ENCODE assay signal across 1 cellular context in genomic region chr17:41836550-41837196, GRCh38.
TF ChIP-seq lines count a peak whose summit lies in the region.

No MANE protein-coding gene starts in this region.

TF ChIP-seq in HepG2, 621 proteins besides CTCF, POLR2A, EP300 and RAD21 (continued from another document and continues in another):
- TF ChIP-seq, protein P1, sequence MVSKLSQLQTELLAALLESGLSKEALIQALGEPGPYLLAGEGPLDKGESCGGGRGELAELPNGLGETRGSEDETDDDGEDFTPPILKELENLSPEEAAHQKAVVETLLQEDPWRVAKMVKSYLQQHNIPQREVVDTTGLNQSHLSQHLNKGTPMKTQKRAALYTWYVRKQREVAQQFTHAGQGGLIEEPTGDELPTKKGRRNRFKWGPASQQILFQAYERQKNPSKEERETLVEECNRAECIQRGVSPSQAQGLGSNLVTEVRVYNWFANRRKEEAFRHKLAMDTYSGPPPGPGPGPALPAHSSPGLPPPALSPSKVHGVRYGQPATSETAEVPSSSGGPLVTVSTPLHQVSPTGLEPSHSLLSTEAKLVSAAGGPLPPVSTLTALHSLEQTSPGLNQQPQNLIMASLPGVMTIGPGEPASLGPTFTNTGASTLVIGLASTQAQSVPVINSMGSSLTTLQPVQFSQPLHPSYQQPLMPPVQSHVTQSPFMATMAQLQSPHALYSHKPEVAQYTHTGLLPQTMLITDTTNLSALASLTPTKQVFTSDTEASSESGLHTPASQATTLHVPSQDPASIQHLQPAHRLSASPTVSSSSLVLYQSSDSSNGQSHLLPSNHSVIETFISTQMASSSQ (IDR thresholded peaks at IDR 0.05; ENCODE audit: low read depth): no peak
- TF ChIP-seq, protein P1 (CRISPR knock-in tag; IDR thresholded peaks at IDR 0.05; ENCODE audit: borderline replicate concordance): no peak
- TF ChIP-seq CEBPG (CRISPR knock-in tag; IDR thresholded peaks at IDR 0.05) (peak; percentile 51; the same call in 1 of the 2 replicates), ZNF546 (CRISPR knock-in tag; conservative IDR thresholded peaks at IDR 0.05) (no peak), ZBTB42 (CRISPR knock-in tag; IDR thresholded peaks at IDR 0.05) (no peak), ZNF296 (CRISPR knock-in tag; conservative IDR thresholded peaks at IDR 0.05) (no peak), ZNF704 (CRISPR knock-in tag; IDR thresholded peaks at IDR 0.05; ENCODE audit: borderline replicate concordance) (no peak), EEA1 (CRISPR knock-in tag; IDR thresholded peaks at IDR 0.05; ENCODE audit: borderline replicate concordance) (no peak), MXD4 (CRISPR knock-in tag; IDR thresholded peaks at IDR 0.05) (0 out of 2 replicates have a peak, but pooled peaks have one; percentile 10), ZNF777 (CRISPR knock-in tag; IDR thresholded peaks at IDR 0.05) (no peak), HDAC6 (IDR thresholded peaks at IDR 0.05; ENCODE audit: low read depth, low read length) (no peak), YEATS2 (CRISPR knock-in tag; IDR thresholded peaks at IDR 0.05; ENCODE audit: borderline replicate concordance) (no peak; the same call in 1 of the 2 replicates), KMT2B (CRISPR knock-in tag; IDR thresholded peaks at IDR 0.05) (peak; percentile 34; the same call in 1 of the 2 replicates), KAT2B (IDR thresholded peaks at IDR 0.05; ENCODE audit: borderline replicate concordance, low read depth, low read length) (no peak), KDM3A (CRISPR knock-in tag; IDR thresholded peaks at IDR 0.05; ENCODE audit: low read depth) (no peak), ZNF576 (CRISPR knock-in tag; IDR thresholded peaks at IDR 0.05) (no peak), BCL6 (CRISPR knock-in tag; IDR thresholded peaks at IDR 0.05) (no peak), ZSCAN29 (CRISPR knock-in tag; conservative IDR thresholded peaks at IDR 0.05) (no peak), TCF7L2 (IDR thresholded peaks at IDR 0.05; ENCODE audit: low read depth, low read length) (no peak), RBAK (CRISPR knock-in tag; IDR thresholded peaks at IDR 0.05) (no peak), HNF4A (CRISPR knock-in tag; IDR thresholded peaks at IDR 0.05) (0 out of 2 replicates have a peak, but pooled peaks have one; percentile 5), MAFF (IDR thresholded peaks at IDR 0.05; ENCODE audit: low read depth, low read length) (no peak), THAP11 (CRISPR knock-in tag; IDR thresholded peaks at IDR 0.05) (no peak), MZF1 (CRISPR knock-in tag; IDR thresholded peaks at IDR 0.05; ENCODE audit: borderline replicate concordance) (no peak), ATF3 (CRISPR knock-in tag; IDR thresholded peaks at IDR 0.05) (no peak), ZFP37 (CRISPR knock-in tag; IDR thresholded peaks at IDR 0.05; ENCODE audit: borderline replicate concordance) (no peak), ZNF543 (CRISPR knock-in tag; IDR thresholded peaks at IDR 0.05) (no peak), ZNF773 (CRISPR knock-in tag; IDR thresholded peaks at IDR 0.05; ENCODE audit: borderline replicate concordance) (no peak), ZNF333 (CRISPR knock-in tag; IDR thresholded peaks at IDR 0.05; ENCODE audit: borderline replicate concordance) (no peak), ZNF512 (CRISPR knock-in tag; IDR thresholded peaks at IDR 0.05) (no peak), TARDBP (CRISPR knock-in tag; IDR thresholded peaks at IDR 0.05) (no peak), ZNF512B (CRISPR knock-in tag; IDR thresholded peaks at IDR 0.05; ENCODE audit: borderline replicate concordance) (no peak), RNF2 (conservative IDR thresholded peaks at IDR 0.05; ENCODE audit: low read depth) (no peak), HES4 (CRISPR knock-in tag; IDR thresholded peaks at IDR 0.05; ENCODE audit: borderline replicate concordance) (0 out of 2 replicates have a peak, but pooled peaks have one; percentile 36), SSRP1 (CRISPR knock-in tag; IDR thresholded peaks at IDR 0.05) (no peak)
- TF ChIP-seq, protein P2, sequence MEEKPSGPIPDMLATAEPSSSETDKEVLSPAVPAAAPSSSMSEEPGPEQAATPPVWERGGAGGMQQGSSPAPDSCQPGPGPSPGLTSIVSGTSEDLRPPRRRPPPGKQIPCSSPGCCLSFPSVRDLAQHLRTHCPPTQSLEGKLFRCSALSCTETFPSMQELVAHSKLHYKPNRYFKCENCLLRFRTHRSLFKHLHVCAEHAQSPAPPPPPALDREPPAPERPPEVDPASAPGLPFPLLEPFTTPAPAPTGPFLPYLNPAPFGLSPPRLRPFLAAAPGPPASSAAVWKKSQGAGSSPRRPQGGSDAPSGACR (CRISPR knock-in tag; IDR thresholded peaks at IDR 0.05): no peak
- TF ChIP-seq, protein P3, sequence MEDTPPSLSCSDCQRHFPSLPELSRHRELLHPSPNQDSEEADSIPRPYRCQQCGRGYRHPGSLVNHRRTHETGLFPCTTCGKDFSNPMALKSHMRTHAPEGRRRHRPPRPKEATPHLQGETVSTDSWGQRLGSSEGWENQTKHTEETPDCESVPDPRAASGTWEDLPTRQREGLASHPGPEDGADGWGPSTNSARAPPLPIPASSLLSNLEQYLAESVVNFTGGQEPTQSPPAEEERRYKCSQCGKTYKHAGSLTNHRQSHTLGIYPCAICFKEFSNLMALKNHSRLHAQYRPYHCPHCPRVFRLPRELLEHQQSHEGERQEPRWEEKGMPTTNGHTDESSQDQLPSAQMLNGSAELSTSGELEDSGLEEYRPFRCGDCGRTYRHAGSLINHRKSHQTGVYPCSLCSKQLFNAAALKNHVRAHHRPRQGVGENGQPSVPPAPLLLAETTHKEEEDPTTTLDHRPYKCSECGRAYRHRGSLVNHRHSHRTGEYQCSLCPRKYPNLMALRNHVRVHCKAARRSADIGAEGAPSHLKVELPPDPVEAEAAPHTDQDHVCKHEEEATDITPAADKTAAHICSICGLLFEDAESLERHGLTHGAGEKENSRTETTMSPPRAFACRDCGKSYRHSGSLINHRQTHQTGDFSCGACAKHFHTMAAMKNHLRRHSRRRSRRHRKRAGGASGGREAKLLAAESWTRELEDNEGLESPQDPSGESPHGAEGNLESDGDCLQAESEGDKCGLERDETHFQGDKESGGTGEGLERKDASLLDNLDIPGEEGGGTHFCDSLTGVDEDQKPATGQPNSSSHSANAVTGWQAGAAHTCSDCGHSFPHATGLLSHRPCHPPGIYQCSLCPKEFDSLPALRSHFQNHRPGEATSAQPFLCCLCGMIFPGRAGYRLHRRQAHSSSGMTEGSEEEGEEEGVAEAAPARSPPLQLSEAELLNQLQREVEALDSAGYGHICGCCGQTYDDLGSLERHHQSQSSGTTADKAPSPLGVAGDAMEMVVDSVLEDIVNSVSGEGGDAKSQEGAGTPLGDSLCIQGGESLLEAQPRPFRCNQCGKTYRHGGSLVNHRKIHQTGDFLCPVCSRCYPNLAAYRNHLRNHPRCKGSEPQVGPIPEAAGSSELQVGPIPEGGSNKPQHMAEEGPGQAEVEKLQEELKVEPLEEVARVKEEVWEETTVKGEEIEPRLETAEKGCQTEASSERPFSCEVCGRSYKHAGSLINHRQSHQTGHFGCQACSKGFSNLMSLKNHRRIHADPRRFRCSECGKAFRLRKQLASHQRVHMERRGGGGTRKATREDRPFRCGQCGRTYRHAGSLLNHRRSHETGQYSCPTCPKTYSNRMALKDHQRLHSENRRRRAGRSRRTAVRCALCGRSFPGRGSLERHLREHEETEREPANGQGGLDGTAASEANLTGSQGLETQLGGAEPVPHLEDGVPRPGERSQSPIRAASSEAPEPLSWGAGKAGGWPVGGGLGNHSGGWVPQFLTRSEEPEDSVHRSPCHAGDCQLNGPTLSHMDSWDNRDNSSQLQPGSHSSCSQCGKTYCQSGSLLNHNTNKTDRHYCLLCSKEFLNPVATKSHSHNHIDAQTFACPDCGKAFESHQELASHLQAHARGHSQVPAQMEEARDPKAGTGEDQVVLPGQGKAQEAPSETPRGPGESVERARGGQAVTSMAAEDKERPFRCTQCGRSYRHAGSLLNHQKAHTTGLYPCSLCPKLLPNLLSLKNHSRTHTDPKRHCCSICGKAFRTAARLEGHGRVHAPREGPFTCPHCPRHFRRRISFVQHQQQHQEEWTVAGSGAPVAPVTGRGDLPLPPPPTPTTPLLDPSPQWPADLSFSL (CRISPR knock-in tag; IDR thresholded peaks at IDR 0.05): 0 out of 2 replicates have a peak, but pooled peaks have one; percentile 42
- TF ChIP-seq, protein P4, sequence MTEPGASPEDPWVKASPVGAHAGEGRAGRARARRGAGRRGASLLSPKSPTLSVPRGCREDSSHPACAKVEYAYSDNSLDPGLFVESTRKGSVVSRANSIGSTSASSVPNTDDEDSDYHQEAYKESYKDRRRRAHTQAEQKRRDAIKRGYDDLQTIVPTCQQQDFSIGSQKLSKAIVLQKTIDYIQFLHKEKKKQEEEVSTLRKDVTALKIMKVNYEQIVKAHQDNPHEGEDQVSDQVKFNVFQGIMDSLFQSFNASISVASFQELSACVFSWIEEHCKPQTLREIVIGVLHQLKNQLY (CRISPR knock-in tag; IDR thresholded peaks at IDR 0.05): no peak
- TF ChIP-seq, protein P5, sequence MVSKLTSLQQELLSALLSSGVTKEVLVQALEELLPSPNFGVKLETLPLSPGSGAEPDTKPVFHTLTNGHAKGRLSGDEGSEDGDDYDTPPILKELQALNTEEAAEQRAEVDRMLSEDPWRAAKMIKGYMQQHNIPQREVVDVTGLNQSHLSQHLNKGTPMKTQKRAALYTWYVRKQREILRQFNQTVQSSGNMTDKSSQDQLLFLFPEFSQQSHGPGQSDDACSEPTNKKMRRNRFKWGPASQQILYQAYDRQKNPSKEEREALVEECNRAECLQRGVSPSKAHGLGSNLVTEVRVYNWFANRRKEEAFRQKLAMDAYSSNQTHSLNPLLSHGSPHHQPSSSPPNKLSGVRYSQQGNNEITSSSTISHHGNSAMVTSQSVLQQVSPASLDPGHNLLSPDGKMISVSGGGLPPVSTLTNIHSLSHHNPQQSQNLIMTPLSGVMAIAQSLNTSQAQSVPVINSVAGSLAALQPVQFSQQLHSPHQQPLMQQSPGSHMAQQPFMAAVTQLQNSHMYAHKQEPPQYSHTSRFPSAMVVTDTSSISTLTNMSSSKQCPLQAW (CRISPR knock-in tag; IDR thresholded peaks at IDR 0.05): no peak
- TF ChIP-seq, protein P6, sequence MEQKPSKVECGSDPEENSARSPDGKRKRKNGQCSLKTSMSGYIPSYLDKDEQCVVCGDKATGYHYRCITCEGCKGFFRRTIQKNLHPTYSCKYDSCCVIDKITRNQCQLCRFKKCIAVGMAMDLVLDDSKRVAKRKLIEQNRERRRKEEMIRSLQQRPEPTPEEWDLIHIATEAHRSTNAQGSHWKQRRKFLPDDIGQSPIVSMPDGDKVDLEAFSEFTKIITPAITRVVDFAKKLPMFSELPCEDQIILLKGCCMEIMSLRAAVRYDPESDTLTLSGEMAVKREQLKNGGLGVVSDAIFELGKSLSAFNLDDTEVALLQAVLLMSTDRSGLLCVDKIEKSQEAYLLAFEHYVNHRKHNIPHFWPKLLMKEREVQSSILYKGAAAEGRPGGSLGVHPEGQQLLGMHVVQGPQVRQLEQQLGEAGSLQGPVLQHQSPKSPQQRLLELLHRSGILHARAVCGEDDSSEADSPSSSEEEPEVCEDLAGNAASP (CRISPR knock-in tag; IDR thresholded peaks at IDR 0.05; ENCODE audit: borderline replicate concordance): peak; percentile 1; the same call in 1 of the 2 replicates
